In genomic region chr21:35256468-35256988, GRCh38 we compare ENCODE assay signal across 2 cellular contexts.
TF ChIP-seq lines count a peak whose summit lies in the region.

No MANE protein-coding gene starts in this region.

TF ChIP-seq in HEK293T, 16 proteins besides CTCF, POLR2A, EP300 and RAD21:
- TF ChIP-seq BHLHE40 (IDR thresholded peaks at IDR 0.05; ENCODE audit: borderline replicate concordance), result no peak
- no peak for TF ChIP-seq ELF4 (IDR thresholded peaks at IDR 0.05)
- no peak for TF ChIP-seq ZNF384 (IDR thresholded peaks at IDR 0.05)
- TF ChIP-seq NFRKB (IDR thresholded peaks at IDR 0.05), result no peak
- TF ChIP-seq L3MBTL2 (conservative IDR thresholded peaks at IDR 0.05), result no peak
- no peak for TF ChIP-seq SP1 (IDR thresholded peaks at IDR 0.05)
- no peak for TF ChIP-seq FOXA1 (IDR thresholded peaks at IDR 0.05)
- TF ChIP-seq FOXM1 (IDR thresholded peaks at IDR 0.05; ENCODE audit: borderline replicate concordance), result no peak
- no peak for TF ChIP-seq HDGF (IDR thresholded peaks at IDR 0.05; ENCODE audit: borderline replicate concordance)
- TF ChIP-seq SUZ12 (IDR thresholded peaks at IDR 0.05), result no peak
- TF ChIP-seq LEF1 (IDR thresholded peaks at IDR 0.05; ENCODE audit: borderline replicate concordance), result no peak
- no peak for TF ChIP-seq ARNT (IDR thresholded peaks at IDR 0.05)
- no peak for TF ChIP-seq PKNOX1 (IDR thresholded peaks at IDR 0.05)

TF ChIP-seq in H1, 55 proteins besides CTCF, POLR2A, EP300 and RAD21:
- TF ChIP-seq YY1 (IDR thresholded peaks at IDR 0.05; ENCODE audit: low read depth, low read length), result no peak
- no peak for TF ChIP-seq EGR1 (IDR thresholded peaks at IDR 0.05; ENCODE audit: borderline replicate concordance, low read depth, low read length)
- no peak for TF ChIP-seq RXRA (IDR thresholded peaks at IDR 0.05; ENCODE audit: insufficient read depth, low read depth, low read length)
- no peak for TF ChIP-seq POLR2AphosphoS5 (IDR thresholded peaks at IDR 0.05; ENCODE audit: low read depth, low read length)
- TF ChIP-seq TEAD4 (IDR thresholded peaks at IDR 0.05; ENCODE audit: low read depth, low read length), result no peak
- no peak for TF ChIP-seq ASH2L (IDR thresholded peaks at IDR 0.05; ENCODE audit: low read length)
- TF ChIP-seq BRCA1 (IDR thresholded peaks at IDR 0.05; ENCODE audit: low read depth, low read length), result no peak
- no peak for TF ChIP-seq HDAC2 (IDR thresholded peaks at IDR 0.05; ENCODE audit: borderline replicate concordance in 1 of 2, low read depth in 2 of 2, low read length in 2 of 2)
- TF ChIP-seq SIRT6 (IDR thresholded peaks at IDR 0.05; ENCODE audit: low read length), result no peak
- no peak for TF ChIP-seq JUND (IDR thresholded peaks at IDR 0.05; ENCODE audit: low read length)
- no peak for TF ChIP-seq NRF1 (IDR thresholded peaks at IDR 0.05; ENCODE audit: low read depth, low read length)
- no peak for TF ChIP-seq RFX5 (IDR thresholded peaks at IDR 0.05; ENCODE audit: borderline replicate concordance, low read depth, low read length)
- no peak for TF ChIP-seq BCL11A (IDR thresholded peaks at IDR 0.05; ENCODE audit: low read depth in 2 of 2, low read length in 2 of 2)
- TF ChIP-seq TAF1 (IDR thresholded peaks at IDR 0.05; ENCODE audit: low read depth, low read length), result no peak
- TF ChIP-seq CEBPB (IDR thresholded peaks at IDR 0.05; ENCODE audit: low read depth, low read length), result no peak
- no peak for TF ChIP-seq HDAC6 (IDR thresholded peaks at IDR 0.05; ENCODE audit: low read depth, low read length)
- TF ChIP-seq, protein P1, sequence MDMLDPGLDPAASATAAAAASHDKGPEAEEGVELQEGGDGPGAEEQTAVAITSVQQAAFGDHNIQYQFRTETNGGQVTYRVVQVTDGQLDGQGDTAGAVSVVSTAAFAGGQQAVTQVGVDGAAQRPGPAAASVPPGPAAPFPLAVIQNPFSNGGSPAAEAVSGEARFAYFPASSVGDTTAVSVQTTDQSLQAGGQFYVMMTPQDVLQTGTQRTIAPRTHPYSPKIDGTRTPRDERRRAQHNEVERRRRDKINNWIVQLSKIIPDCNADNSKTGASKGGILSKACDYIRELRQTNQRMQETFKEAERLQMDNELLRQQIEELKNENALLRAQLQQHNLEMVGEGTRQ (IDR thresholded peaks at IDR 0.05; ENCODE audit: low read length), result no peak
- TF ChIP-seq TCF12 (IDR thresholded peaks at IDR 0.05; ENCODE audit: low read depth, low read length), result no peak
- TF ChIP-seq GABPA (IDR thresholded peaks at IDR 0.05; ENCODE audit: borderline replicate concordance, insufficient read depth, low read length), result no peak
- TF ChIP-seq SP4 (IDR thresholded peaks at IDR 0.05; ENCODE audit: low read length), result no peak
TF ChIP-seq in H1: peak in this region for 0.
